ENCODE assay signal across 1 cellular context in genomic region chr11:32602657-32603410, GRCh38.
TF ChIP-seq lines count a peak whose summit lies in the region.

No MANE protein-coding gene starts in this region.

TF ChIP-seq in SK-N-SH treated with all-trans-retinoic acid at 6 μM for 48 hours, 23 proteins besides CTCF, POLR2A, EP300 and RAD21 (continued from another document):
- TF ChIP-seq POU6F1 (CRISPR knock-in tag; IDR thresholded peaks at IDR 0.05; ENCODE audit: borderline replicate concordance, low read depth) = no peak
- TF ChIP-seq TSHZ2 (CRISPR knock-in tag; IDR thresholded peaks at IDR 0.05) = no peak
- no peak for TF ChIP-seq CSRNP3 (CRISPR knock-in tag; IDR thresholded peaks at IDR 0.05)
- no peak for TF ChIP-seq ARNTL (CRISPR knock-in tag; IDR thresholded peaks at IDR 0.05; ENCODE audit: borderline replicate concordance, low read depth)
- TF ChIP-seq ISL1 (CRISPR knock-in tag; IDR thresholded peaks at IDR 0.05) = no peak
- no peak for TF ChIP-seq TCF4 (CRISPR knock-in tag; IDR thresholded peaks at IDR 0.05; ENCODE audit: borderline replicate concordance)
